In the genomic region with DNA sequence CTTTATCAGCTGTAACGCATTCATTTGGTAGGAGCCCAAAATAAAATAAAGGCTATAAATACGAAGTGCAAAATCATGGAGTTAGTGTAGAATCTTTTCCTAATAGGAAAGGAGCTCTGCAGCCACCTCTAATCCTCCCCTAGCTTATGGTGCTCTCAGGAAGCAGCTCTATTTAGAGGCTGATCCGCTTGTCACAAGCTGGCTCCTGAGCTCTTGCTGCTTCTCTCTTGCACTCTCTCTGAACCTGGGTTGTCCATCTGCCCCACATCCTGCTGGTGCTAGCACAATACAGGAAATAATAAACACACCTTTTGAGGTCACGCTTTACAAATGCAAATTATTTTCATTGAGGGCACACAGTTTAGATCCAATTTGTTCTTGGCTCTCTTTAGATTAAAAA, we compare ENCODE assay signal across 16 cellular contexts. TPM values are rescaled to one million over a fixed set of nuclear protein-coding genes. Genes with fewer than 3 reads are reported as not detected.
"Had no signal": no experiment of that assay in that cellular context is flagged by ENCODE, and none has a peak within 500 bp of the region (broad histone marks: within the 10 kb centered on the region; RNA-seq: fewer than 3 reads in every experiment).

No MANE protein-coding gene starts in this region.

- H3K4me3 Mint-ChIP-seq: activated CD4-positive, alpha-beta T cell treated with anti-CD3 and anti-CD28 coated beads, Interleukin-2, amount 10 ng/mL, durations not matched to agents 7 days and 5 days; activated T-helper 1 cell treated with anti-CD3 and anti-CD28 coated beads, Interleukin-12 subunit alpha, Interleukin-12 subunit beta, Interleukin-2, Interleukin-4 antibody, amounts not matched to agents 30 ng/mL and 10 ng/mL and 1 ng/mL, durations not matched to agents 14 hours and 24 hours and 36 hours; natural killer cell; stimulated activated naive B cell treated with anti-CD40 and anti-IgM and Interleukin-4, amounts not matched to agents 10 μg/mL and 1 μg/mL and 100 μg/mL, for 72 hours had no signal

- H3K4me1 Mint-ChIP-seq: activated CD4-positive, alpha-beta T cell treated with anti-CD3 and anti-CD28 coated beads, Interleukin-2, amount 10 ng/mL, durations not matched to agents 7 days and 5 days; natural killer cell; stimulated activated naive B cell treated with anti-CD40 and anti-IgM and Interleukin-4, amounts not matched to agents 10 μg/mL and 1 μg/mL and 100 μg/mL, for 72 hours had no signal

- DNase-seq: activated CD4-positive, alpha-beta T cell treated with anti-CD3 and anti-CD28 coated beads, Interleukin-2, amount 10 ng/mL, durations not matched to agents 7 days and 5 days; activated CD8-positive, alpha-beta memory T cell treated with anti-CD3 and anti-CD28 coated beads for 24 hours; aorta; cerebellar nuclear complex; dermis blood vessel endothelial cell; foreskin melanocyte; head of caudate nucleus; mesendoderm; natural killer cell; nucleus accumbens; posterior cingulate gyrus; stimulated activated CD4-positive, alpha-beta T cell treated with anti-CD3 and anti-CD28 coated beads, Interleukin-2, amount 100 ng/mL, for 48 hours; stimulated activated naive B cell treated with anti-CD40 and anti-IgM and Interleukin-4, amounts not matched to agents 10 μg/mL and 1 μg/mL and 100 μg/mL, for 72 hours had no signal

- H3K36me3 Mint-ChIP-seq: natural killer cell; stimulated activated naive B cell treated with anti-CD40 and anti-IgM and Interleukin-4, amounts not matched to agents 10 μg/mL and 1 μg/mL and 100 μg/mL, for 72 hours had no signal

- H3K9me3 Mint-ChIP-seq: activated CD4-positive, alpha-beta T cell treated with anti-CD3 and anti-CD28 coated beads, Interleukin-2, amount 10 ng/mL, durations not matched to agents 7 days and 5 days; activated T-helper 1 cell treated with anti-CD3 and anti-CD28 coated beads, Interleukin-12 subunit alpha, Interleukin-12 subunit beta, Interleukin-2, Interleukin-4 antibody, amounts not matched to agents 30 ng/mL and 10 ng/mL and 1 ng/mL, durations not matched to agents 14 hours and 24 hours and 36 hours; natural killer cell; stimulated activated naive B cell treated with anti-CD40 and anti-IgM and Interleukin-4, amounts not matched to agents 10 μg/mL and 1 μg/mL and 100 μg/mL, for 72 hours had no signal

- H3K27ac Mint-ChIP-seq: activated CD4-positive, alpha-beta T cell treated with anti-CD3 and anti-CD28 coated beads, Interleukin-2, amount 10 ng/mL, durations not matched to agents 7 days and 5 days; activated T-helper 1 cell treated with anti-CD3 and anti-CD28 coated beads, Interleukin-12 subunit alpha, Interleukin-12 subunit beta, Interleukin-2, Interleukin-4 antibody, amounts not matched to agents 30 ng/mL and 10 ng/mL and 1 ng/mL, durations not matched to agents 14 hours and 24 hours and 36 hours; natural killer cell; stimulated activated naive B cell treated with anti-CD40 and anti-IgM and Interleukin-4, amounts not matched to agents 10 μg/mL and 1 μg/mL and 100 μg/mL, for 72 hours had no signal

RNA-seq across cellular contexts. Expression of gene BFSP2, which starts 37.3 kb away (rescaled TPM):
- total RNA-seq: activated T-helper 1 cell treated with anti-CD3 and anti-CD28 coated beads, Interleukin-12 subunit alpha, Interleukin-12 subunit beta, Interleukin-2, Interleukin-4 antibody, amounts not matched to agents 30 ng/mL and 10 ng/mL and 1 ng/mL, durations not matched to agents 14 hours and 24 hours and 36 hours; aorta; dermis blood vessel endothelial cell; fibroblast of lung; lower leg skin; natural killer cell had no signal
